16 cellular contexts compared by ENCODE assay signal in the genomic region with DNA sequence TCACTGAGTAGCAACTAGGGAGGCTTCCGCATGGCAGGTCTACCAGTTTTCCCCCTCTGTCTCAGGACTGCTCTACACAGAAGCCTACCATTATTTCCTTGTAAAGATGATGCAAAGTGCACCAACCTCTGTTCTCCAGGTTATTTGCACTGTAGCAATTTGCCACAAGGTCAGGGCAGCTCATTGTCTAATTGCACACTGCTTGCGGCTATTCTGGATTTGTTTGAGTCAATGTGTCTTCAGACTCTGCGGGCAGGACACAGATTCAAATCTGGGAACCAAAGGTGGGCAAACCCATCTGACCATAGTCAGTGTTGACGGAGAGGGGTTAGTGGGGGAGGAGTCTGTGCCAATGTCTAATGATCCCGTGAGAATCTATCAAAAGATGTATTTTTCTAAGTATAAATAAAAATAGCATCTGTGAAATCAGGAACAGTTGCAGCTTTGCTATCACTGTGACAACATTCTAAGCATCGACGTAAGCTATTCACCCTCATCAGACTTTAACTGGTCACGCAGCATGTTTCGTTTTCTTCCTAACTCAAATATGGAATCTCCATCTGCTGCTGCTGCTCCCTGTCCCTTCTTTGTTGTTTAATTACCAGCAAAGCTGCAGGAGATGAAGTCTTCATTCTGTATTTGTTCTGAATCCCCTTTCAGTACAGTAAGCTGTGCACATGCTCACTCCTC. TPM values are rescaled to one million over a fixed set of nuclear protein-coding genes. Genes with fewer than 3 reads are reported as not detected.
DNase-seq lines count a peak whose midpoint lies in the region.
"Had no signal": no experiment of that assay in that cellular context is flagged by ENCODE, and none has a peak within 500 bp of the region (broad histone marks: within the 10 kb centered on the region; RNA-seq: fewer than 3 reads in every experiment).

No MANE protein-coding gene starts in this region.

- H3K27ac ChIP-seq in neuronal stem cell (replicated peaks; ENCODE audit: low read length) = no peak overlapping the region
- H3K27ac ChIP-seq: KMS-11 had no signal

- H3K9me3 ChIP-seq in neuronal stem cell (replicated peaks in 1 of 2; ENCODE audit: control insufficient read depth in 2 of 2, insufficient read depth in 1 of 2, low read depth in 1 of 2, low read length in 2 of 2) = peaks cover 0 to 2% of the 10 kb centered on the region in 2 donors

- H3K4me3 ChIP-seq in neuronal stem cell (ENCODE audit: low read length in 2 of 2) = no peak overlapping the region

- no peak overlapping the region for H3K18ac ChIP-seq in neuronal stem cell (ENCODE audit: low read length)

- no peaks in the 10 kb centered on the region for H3K27me3 ChIP-seq in neuronal stem cell (ENCODE audit: control insufficient read depth in 3 of 3, insufficient read depth in 3 of 3, low read depth in 1 of 3, low read length in 3 of 3)

- no peak overlapping the region for H3K4me2 ChIP-seq in neuronal stem cell (ENCODE audit: insufficient read depth, low read length, poor library complexity, severe bottlenecking)
- H3K4me2 ChIP-seq: KMS-11 had no signal

- no peak overlapping the region for H2BK12ac ChIP-seq in neuronal stem cell (ENCODE audit: low read length)

- DNase-seq in NCI-H146 (lab: John Stamatoyannopoulos, UW) = peak; percentile 44
- DNase-seq in NCI-H69 (lab: John Stamatoyannopoulos, UW) = peak; percentile 21
- peak; percentile 41 for DNase-seq in epidermal melanocyte (ENCODE audit: insufficient read length, low spot score)
- DNase-seq in neuronal stem cell (ENCODE audit: low spot score) = no peak
- no peak for DNase-seq in activated CD4-positive, alpha-beta T cell treated with anti-CD3 and anti-CD28 coated beads, Interleukin-2, amount 50 U/mL, for 1 hour
- DNase-seq in posterior cingulate gyrus = no peak
- DNase-seq in ecto neural progenitor cell (ENCODE audit: low spot score) = no peak
- DNase-seq: ACHN, C1 segment of cervical spinal cord, NCI-H1417 treated with DMSO at 0.1 percent for 48 hours, NCI-H2029 treated with DMSO at 0.1 percent for 48 hours, NCI-H2171 treated with DMSO at 0.1 percent for 48 hours, NCI-H446, NCI-H774, SHP77 treated with DMSO at 0.1 percent for 48 hours had no signal

- no peak overlapping the region for H2AK5ac ChIP-seq in neuronal stem cell (ENCODE audit: low read depth, low read length)

- H3K14ac ChIP-seq in neuronal stem cell (ENCODE audit: low read length) = no peak overlapping the region

- H3K4me1 ChIP-seq in neuronal stem cell (ENCODE audit: control insufficient read depth in 2 of 2, insufficient read depth in 1 of 2, low read depth in 1 of 2, low read length in 2 of 2) = no peaks in the 10 kb centered on the region

- H2AFZ ChIP-seq in neuronal stem cell (ENCODE audit: low read length) = no peak overlapping the region

- no peak overlapping the region for H4K8ac ChIP-seq in neuronal stem cell (ENCODE audit: low read depth, low read length)

- H2BK15ac ChIP-seq in neuronal stem cell (ENCODE audit: low read length) = no peak overlapping the region

- intact Hi-C loops in posterior cingulate gyrus (cut with DNase I) = no loop called here

- peak overlapping the region; percentile 50 for H3K9ac ChIP-seq in neuronal stem cell (ENCODE audit: low read depth, low read length, poor library complexity)
- H3K9ac ChIP-seq: KMS-11 had no signal

- H4K91ac ChIP-seq in neuronal stem cell (ENCODE audit: low read depth, low read length, poor library complexity) = no peak overlapping the region

- H3K79me1 ChIP-seq in neuronal stem cell (ENCODE audit: low read depth, low read length) = no peaks in the 10 kb centered on the region

- no peak overlapping the region for H2BK5ac ChIP-seq in neuronal stem cell (ENCODE audit: low read length)

- H2BK120ac ChIP-seq in neuronal stem cell (ENCODE audit: low read depth, low read length) = no peak overlapping the region

- H3K36me3 ChIP-seq in neuronal stem cell (replicated peaks in 1 of 2; ENCODE audit: control insufficient read depth in 2 of 2, insufficient read depth in 2 of 2, low read length in 2 of 2) = no peaks in the 10 kb centered on the region

- H3K23ac ChIP-seq in neuronal stem cell (ENCODE audit: low read depth, low read length, poor library complexity) = no peak overlapping the region

- no CpG with 5 or more reads among the region's 9 CpGs for whole genome bisulfite sequencing in neuronal stem cell (ENCODE audit: extremely low coverage in 2 of 2, insufficient read length in 2 of 2, insufficient replicate concordance in 1 of 2), 2 donors

- H3K4ac ChIP-seq in neuronal stem cell (ENCODE audit: low read length) = no peak overlapping the region

RNA-seq across cellular contexts. Expression of gene CYSLTR2, which starts 26.4 kb away (rescaled TPM):
- 0.01 TPM for polyA plus RNA-seq in neuronal stem cell (2013, experiment 1 of 2)
- 0.01 TPM for polyA plus RNA-seq in neuronal stem cell (2013, experiment 2 of 2)

Comparison
In these comparisons a context has a peak if more than half of its experiments do, and no peak if none do; other contexts are left out.
1. DNase-seq: peak in NCI-H146 (single experiment), NCI-H69 (single experiment) and epidermal melanocyte (single experiment); none in neuronal stem cell (single experiment), activated CD4-positive, alpha-beta T cell treated with anti-CD3 and anti-CD28 coated beads, Interleukin-2, amount 50 U/mL, for 1 hour (single experiment), posterior cingulate gyrus (0 of 10) and ecto neural progenitor cell (single experiment).